Comparison of ENCODE assay signal across 8 cellular contexts in genomic region chr19:41352609-41353465, GRCh38. TPM values are rescaled to one million over a fixed set of nuclear protein-coding genes. Genes with fewer than 3 reads are reported as not detected.
DNase-seq lines count a peak whose midpoint lies in the region; ATAC-seq and TF ChIP-seq lines count a peak whose summit lies in the region.

No MANE protein-coding gene starts in this region.

- H3K4me1 ChIP-seq in Loucy (ENCODE audit: insufficient read depth, low read length, poor library complexity, severe bottlenecking) = peaks cover 43% of the 10 kb centered on the region

- H3K9me2 ChIP-seq in Loucy (replicated peaks; ENCODE audit: low read depth, low read length) = no peaks in the 10 kb centered on the region

- peaks cover 4% of the 10 kb centered on the region; the same call in 1 of the 2 replicates for H3K36me3 ChIP-seq in Loucy (ENCODE audit: insufficient read depth, low read length)

- H3K4me2 ChIP-seq in Loucy (ENCODE audit: low read depth, low read length, poor library complexity, severe bottlenecking) = peak overlapping the region; percentile 100

- ATAC-seq in GM18520 (IDR thresholded peaks at IDR 0.05; ENCODE audit: unreplicated experiment) (no peak), HG03039 (IDR thresholded peaks at IDR 0.05; ENCODE audit: unreplicated experiment) (no peak)

- H2AFZ ChIP-seq in Loucy (ENCODE audit: low read length) = peak overlapping the region; percentile 64

- H3K79me2 ChIP-seq in Loucy (ENCODE audit: insufficient read depth, low read length) = peaks cover 65% of the 10 kb centered on the region

- no peak for TF ChIP-seq POLR2A in lower leg skin (IDR thresholded peaks at IDR 0.05)

- WGBS in lower leg skin, 2 donors = 0 to 1% methylated on average over 56 to 57 of the region's 71 CpGs

- H3K9ac ChIP-seq in Loucy (ENCODE audit: low read depth, low read length, poor library complexity, severe bottlenecking) = peak overlapping the region; percentile 92

- no peaks in the 10 kb centered on the region; the same call in 1 of the 2 replicates for H3F3A ChIP-seq in Loucy (ENCODE audit: low read depth)

- H3K4me3 ChIP-seq in Loucy (ENCODE audit: low read length, poor library complexity, severe bottlenecking) = peak overlapping the region; percentile 92
- peak overlapping the region; percentile 61 for H3K4me3 ChIP-seq in lower leg skin (ENCODE audit: low read depth, poor library complexity, severe bottlenecking)

- H3K27me3 ChIP-seq in Loucy (ENCODE audit: insufficient read depth, low read length, poor library complexity, severe bottlenecking) = no peaks in the 10 kb centered on the region

- intact Hi-C loops in lower leg skin (cut with DNase I; ENCODE audit: low total_unique reads) = no loop called here

- TF ChIP-seq CTCF in GM10266 (IDR thresholded peaks at IDR 0.05; ENCODE audit: control insufficient read depth, insufficient read depth, low read depth, missing control alignments) = peak; percentile 62
- TF ChIP-seq CTCF in Loucy (conservative IDR thresholded peaks at IDR 0.05; ENCODE audit: low read length) = peak; percentile 75
- TF ChIP-seq CTCF in lower leg skin (IDR thresholded peaks at IDR 0.05) = no peak

- peaks cover 35% of the 10 kb centered on the region for H4K20me1 ChIP-seq in Loucy (ENCODE audit: insufficient read depth, low read length, poor library complexity, severe bottlenecking)

- H3K9me3 ChIP-seq in Loucy (ENCODE audit: insufficient read depth, low read depth, low read length) = no peaks in the 10 kb centered on the region

- DNase-seq in GM10266 (ENCODE audit: extremely low spot score) = peak; percentile 87
- peak; percentile 67 for DNase-seq in activated CD4-positive, alpha-beta T cell treated with anti-CD3 and anti-CD28 coated beads for 1 hour
- peak; percentile 27 for DNase-seq in dedifferentiated amniotic fluid mesenchymal stem cell (ENCODE audit: extremely low spot score)
- peak; percentile 66 to 94 for DNase-seq in lower leg skin (ENCODE audit: low spot score in 2 of 2)
- DNase-seq in stimulated activated CD4-positive, alpha-beta T cell treated with anti-CD3 and anti-CD28 coated beads, TNF-alpha, amount 100 ng/mL, for 48 hours (ENCODE audit: low read depth in 3 of 3) = peak; percentile 58 to 72 (median 67)

RNA-seq across cellular contexts. Expression of gene TGFB1, which starts 0.9 kb away (rescaled TPM):
- 10 to 100 TPM; 11.4 to 26.9 (median 22.2) TPM for total RNA-seq in lower leg skin

RNA-seq across cellular contexts. Expression of gene B9D2, which starts 11.1 kb away (rescaled TPM):
- total RNA-seq in lower leg skin = 1 to 10 TPM; 1.7 to 3.7 (median 2.5) TPM

RNA-seq across cellular contexts. Expression of gene TMEM91, which starts 23.5 kb away (rescaled TPM):
- 100 to 1,000 TPM in 1 of 4 donors, 10 to 100 TPM in 3; 25.4 to 115 (median 54.9) TPM for total RNA-seq in lower leg skin

RNA-seq across cellular contexts. Expression of gene CCDC97, which starts 42.9 kb away (rescaled TPM):
- 10 to 100 TPM; 11.6 to 19.6 (median 13.7) TPM for total RNA-seq in lower leg skin

RNA-seq across cellular contexts. Expression of gene EXOSC5, which starts 44.3 kb away (rescaled TPM):
- total RNA-seq in lower leg skin = 10 to 100 TPM; 28.6 to 34.5 (median 28.9) TPM

Comparison
In these comparisons a context has a peak if more than half of its experiments do, and no peak if none do; other contexts are left out.
1. DNase-seq: peak in every context shown above with its lines; median percentile 87 in GM10266; 80 in lower leg skin; 67 in activated CD4-positive, alpha-beta T cell treated with anti-CD3 and anti-CD28 coated beads for 1 hour; 67 in stimulated activated CD4-positive, alpha-beta T cell treated with anti-CD3 and anti-CD28 coated beads, TNF-alpha, amount 100 ng/mL, for 48 hours; 27 in dedifferentiated amniotic fluid mesenchymal stem cell.
2. CTCF ChIP-seq: peak in GM10266 (single experiment) and Loucy (single experiment); none in lower leg skin (0 of 3).